27 cellular contexts compared by ENCODE assay signal in the genomic region with DNA sequence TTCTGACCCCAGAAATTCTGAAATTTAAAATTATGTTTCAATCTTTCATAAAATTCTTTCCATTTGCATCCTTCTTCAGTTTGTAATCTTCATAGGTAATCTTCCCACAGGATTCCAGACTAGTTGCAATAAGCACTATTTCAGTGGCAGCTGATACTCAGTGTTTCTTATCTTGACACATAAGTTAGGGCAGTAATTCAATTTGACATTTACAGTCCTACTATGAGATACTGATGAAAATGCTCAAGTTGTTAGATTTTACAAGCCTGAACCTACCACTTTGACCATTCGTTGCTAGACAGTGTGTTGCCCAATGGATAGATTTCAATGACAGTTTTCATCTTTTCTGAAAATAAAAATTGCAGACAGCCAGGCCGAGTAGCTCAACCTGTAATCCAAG.
"Had no signal": no experiment of that assay in that cellular context is flagged by ENCODE, and none has a peak within 500 bp of the region (broad histone marks: within the 10 kb centered on the region; RNA-seq: fewer than 3 reads in every experiment).

No MANE protein-coding gene starts in this region.

- H3K27ac ChIP-seq: adrenal gland, SJSA1 had no signal

- H3K4me3 ChIP-seq: adrenal gland, SJSA1 had no signal

- H3K4me2 ChIP-seq: SK-N-SH had no signal

- FAIRE-seq: bronchial epithelial cell, TTC549 had no signal

- H3K9ac ChIP-seq: SK-N-SH had no signal

- DNase-seq: activated CD4-positive, alpha-beta T cell treated with anti-CD3 and anti-CD28 coated beads for 36 hours; activated CD4-positive, alpha-beta T cell treated with anti-CD3 and anti-CD28 coated beads, Interleukin-2, amount 10 ng/mL, durations not matched to agents 7 days and 5 days; activated CD4-positive, alpha-beta T cell treated with anti-CD3 and anti-CD28 coated beads, Interleukin-2, amount 50 U/mL, for 48 hours; activated CD8-positive, alpha-beta T cell treated with anti-CD3 and anti-CD28 coated beads, Interleukin-2, amount 10 ng/mL, durations not matched to agents 7 days and 5 days; activated effector memory CD4-positive, alpha-beta T cell treated with Interleukin-2 at 50 U/mL for 16 hours; activated naive CD4-positive, alpha-beta T cell treated with anti-CD3 and anti-CD28 coated beads, Interleukin-2, amount 50 U/mL, for 16 hours; activated naive CD8-positive, alpha-beta T cell treated with anti-CD3 and anti-CD28 coated beads for 36 hours; activated T-cell treated with anti-CD3 and anti-CD28 coated beads, Interleukin-2, amount 50 U/mL, for 4 hours; adrenal gland; caudate nucleus; cerebellar nuclear complex; Karpas-422; NCI-H1105; NCI-H1417 treated with DMSO at 0.1 percent for 48 hours; NCI-H1694; NCI-H1930; NCI-H2081 treated with DMSO at 0.1 percent for 48 hours; NCI-H345; NCI-H524 treated with DMSO at 0.1 percent for 48 hours; SHP77 treated with DMSO at 0.1 percent for 48 hours; SK-N-SH had no signal

- H3K36me3 ChIP-seq: adrenal gland had no signal

- ATAC-seq: activated CD4-positive, alpha-beta T cell treated with anti-CD3 and anti-CD28 coated beads for 36 hours; activated CD4-positive, CD25-positive, alpha-beta regulatory T cell treated with anti-CD3 and anti-CD28 coated beads, Interleukin-2, amount 50 U/mL, for 24 hours; activated CD8-positive, alpha-beta T cell treated with anti-CD3 and anti-CD28 coated beads, Interleukin-2, amount 10 ng/mL, durations not matched to agents 7 days and 5 days; activated T-cell treated with anti-CD3 and anti-CD28 coated beads, Interleukin-2, amount 50 U/mL, for 4 hours; Panc1; WTC11 had no signal

- H3K27me3 ChIP-seq: adrenal gland, SJSA1 had no signal

- H3K9me3 ChIP-seq: adrenal gland, SJSA1, SK-N-SH had no signal
